ENCODE assay signal across 23 cellular contexts in the genomic region with DNA sequence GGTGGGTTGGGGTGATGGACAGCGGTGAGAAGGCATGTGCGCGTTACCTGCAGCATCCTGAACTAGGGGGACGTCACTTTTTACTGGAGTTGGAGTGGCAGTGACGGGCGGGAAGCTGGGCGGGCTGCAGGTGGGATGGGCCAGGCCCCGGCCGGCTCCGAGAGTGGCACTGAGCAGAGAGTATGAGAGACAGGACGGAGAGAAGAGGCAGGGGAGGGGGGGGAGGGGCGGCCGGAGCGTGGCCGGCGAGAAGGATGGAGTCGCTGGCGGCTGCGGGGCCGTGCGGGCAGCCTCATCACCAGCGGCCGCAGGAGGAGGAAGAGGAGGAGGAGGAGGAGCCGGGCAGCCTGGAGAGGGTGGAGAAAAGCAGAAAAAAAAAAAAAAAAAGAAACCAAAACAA.
A peak's percentile ranks its signal among the peaks of the same experiment; 100 is the strongest.
DNase-seq lines count a peak whose midpoint lies in the region; ATAC-seq and TF ChIP-seq lines count a peak whose summit lies in the region.
"Had no signal": no experiment of that assay in that cellular context is flagged by ENCODE, and none has a peak within 500 bp of the region (broad histone marks: within the 10 kb centered on the region; RNA-seq: fewer than 3 reads in every experiment).

No MANE protein-coding gene starts in this region.

- DNase-seq in RWPE1 (ENCODE audit: low spot score) (no peak), mesenchymal stem cell (no peak), DMS53 treated with DMSO at 0.1 percent for 48 hours (lab: John Stamatoyannopoulos, UW; ENCODE audit: unreplicated experiment) (no peak), kidney glomerular epithelial cell (lab: John Stamatoyannopoulos, UW) (no peak), right atrium auricular region (ENCODE audit: low spot score) (no peak)
- DNase-seq in stimulated activated effector memory CD8-positive, alpha-beta T cell treated with anti-CD3 and anti-CD28 coated beads, Interleukin-12 subunit alpha, Interleukin-12 subunit beta, amount 100 ng/mL, for 72 hours (ENCODE audit: low spot score in 2 of 2): no peak
- DNase-seq in stimulated activated CD4-positive, alpha-beta T cell treated with anti-CD3 and anti-CD28 coated beads, Interleukin-12 subunit alpha, Interleukin-12 subunit beta, amount 100 ng/mL, for 4 hours: no peak
- DNase-seq: AML-193; C1 segment of cervical spinal cord; DMS53; EL; GF-D8; Kasumi-1; MG63; NCI-H1092; NCI-H1436 treated with DMSO at 0.1 percent for 48 hours; NCI-H1930; NCI-H345; NCI-H524; NCI-H774; NK-92 treated with Interleukin-12 subunit alpha and Interleukin-12 subunit beta, amount 100 ng/mL, for 24 hours had no signal

- H3K9me3 ChIP-seq in mesenchymal stem cell (ENCODE audit: control insufficient read depth, low read length): no peaks in the 10 kb centered on the region
- no peaks in the 10 kb centered on the region for H3K9me3 ChIP-seq in right atrium auricular region
- H3K9me3 ChIP-seq: MG63 had no signal

- no peak overlapping the region for H2AK5ac ChIP-seq in mesenchymal stem cell (ENCODE audit: low read length, severe bottlenecking)

- TF ChIP-seq CTCF in 22Rv1 (IDR thresholded peaks at IDR 0.05) (no peak), RWPE1 (conservative IDR thresholded peaks at IDR 0.05; ENCODE audit: low read depth) (no peak), right atrium auricular region (IDR thresholded peaks at IDR 0.05) (no peak)

- no peak overlapping the region for H3K4ac ChIP-seq in mesenchymal stem cell (ENCODE audit: low read depth in 1 of 2, low read length in 2 of 2)

- POLR2A ChIA-PET in RWPE1 (lab: Yijun Ruan, JAX; ENCODE audit: low non-redundant PET): no interaction called here

- H3K18ac ChIP-seq in mesenchymal stem cell (ENCODE audit: low read depth in 1 of 2, low read length in 2 of 2): no peak overlapping the region

- no peak overlapping the region for H2AFZ ChIP-seq in mesenchymal stem cell (ENCODE audit: low read depth, low read length)

- H3K27ac Mint-ChIP-seq in stimulated activated effector memory CD8-positive, alpha-beta T cell treated with anti-CD3 and anti-CD28 coated beads, Interleukin-12 subunit alpha, Interleukin-12 subunit beta, amount 100 ng/mL, for 72 hours: peak overlapping the region; percentile 43

- peaks cover 26% of the 10 kb centered on the region for H3K4me1 ChIP-seq in mesenchymal stem cell (ENCODE audit: control insufficient read depth, insufficient read depth, low read depth, low read length)
- H3K4me1 ChIP-seq in right atrium auricular region: peaks cover 0 to 41% of the 10 kb centered on the region in 2 donors

- H3K4me3 ChIP-seq in mesenchymal stem cell (ENCODE audit: insufficient read depth in 1 of 2, low read depth in 1 of 2, low read length in 2 of 2): no peak overlapping the region
- H3K4me3 ChIP-seq in right atrium auricular region: no peak overlapping the region
- H3K4me3 ChIP-seq: MG63 had no signal

- no peak overlapping the region for H3K4me3 Mint-ChIP-seq in stimulated activated effector memory CD8-positive, alpha-beta T cell treated with anti-CD3 and anti-CD28 coated beads, Interleukin-12 subunit alpha, Interleukin-12 subunit beta, amount 100 ng/mL, for 72 hours

- H3K9ac ChIP-seq in mesenchymal stem cell (ENCODE audit: low read length): no peak overlapping the region

- no peaks in the 10 kb centered on the region for H3K36me3 ChIP-seq in mesenchymal stem cell (ENCODE audit: control insufficient read depth in 1 of 2, insufficient read depth in 2 of 2, low read depth in 1 of 2, low read length in 2 of 2)
- H3K36me3 ChIP-seq in right atrium auricular region: peaks cover 45% of the 10 kb centered on the region
- H3K36me3 ChIP-seq: MG63 had no signal

- H3K4me2 ChIP-seq in mesenchymal stem cell (ENCODE audit: low read length, poor library complexity, severe bottlenecking): no peak overlapping the region

- H4K91ac ChIP-seq in mesenchymal stem cell (ENCODE audit: low read length): peak overlapping the region; percentile 18

- no peaks in the 10 kb centered on the region for H3K36me3 Mint-ChIP-seq in stimulated activated effector memory CD8-positive, alpha-beta T cell treated with anti-CD3 and anti-CD28 coated beads, Interleukin-12 subunit alpha, Interleukin-12 subunit beta, amount 100 ng/mL, for 72 hours

- ATAC-seq in stimulated activated effector memory CD8-positive, alpha-beta T cell treated with anti-CD3 and anti-CD28 coated beads, Interleukin-12 subunit alpha, Interleukin-12 subunit beta, amount 100 ng/mL, for 72 hours: no peak
- ATAC-seq: Panc1 had no signal

- no peaks in the 10 kb centered on the region for H3K9me3 Mint-ChIP-seq in stimulated activated effector memory CD8-positive, alpha-beta T cell treated with anti-CD3 and anti-CD28 coated beads, Interleukin-12 subunit alpha, Interleukin-12 subunit beta, amount 100 ng/mL, for 72 hours

- H2BK5ac ChIP-seq in mesenchymal stem cell (ENCODE audit: low read depth, low read length, poor library complexity, severe bottlenecking): no peak overlapping the region

- no peak overlapping the region for H3K23ac ChIP-seq in mesenchymal stem cell (ENCODE audit: low read length in 2 of 2)

- 92% methylated on average over 13 of the region's 24 CpGs for WGBS in mesenchymal stem cell

- H4K8ac ChIP-seq in mesenchymal stem cell (ENCODE audit: low read length): no peak overlapping the region

- no peak overlapping the region for H2BK120ac ChIP-seq in mesenchymal stem cell (ENCODE audit: low read depth, low read length)

- H2BK12ac ChIP-seq in mesenchymal stem cell (ENCODE audit: low read length in 2 of 2): no peak overlapping the region

- no peaks in the 10 kb centered on the region for H3K4me1 Mint-ChIP-seq in stimulated activated effector memory CD8-positive, alpha-beta T cell treated with anti-CD3 and anti-CD28 coated beads, Interleukin-12 subunit alpha, Interleukin-12 subunit beta, amount 100 ng/mL, for 72 hours

- no peak overlapping the region for H3K14ac ChIP-seq in mesenchymal stem cell (ENCODE audit: low read length in 2 of 2)

- H3K27me3 ChIP-seq in mesenchymal stem cell (ENCODE audit: control insufficient read depth in 1 of 2, insufficient read depth in 1 of 2, low read length in 2 of 2): peaks cover 0 to 33% of the 10 kb centered on the region in 2 experiments
- no peaks in the 10 kb centered on the region for H3K27me3 ChIP-seq in right atrium auricular region
- H3K27me3 ChIP-seq: MG63 had no signal

- CTCF ChIA-PET in RWPE1 (lab: Yijun Ruan, JAX): no interaction called here

- H3K27ac ChIP-seq in 22Rv1 (peak overlapping the region; percentile 84), RWPE1 (peak overlapping the region; percentile 62), mesenchymal stem cell (ENCODE audit: low read length, poor library complexity, severe bottlenecking) (no peak overlapping the region), right atrium auricular region (no peak overlapping the region)

- no peaks in the 10 kb centered on the region for H3K79me1 ChIP-seq in mesenchymal stem cell (replicated peaks; ENCODE audit: low read length, poor library complexity, severe bottlenecking)

- peak overlapping the region; percentile 12 for H2BK15ac ChIP-seq in mesenchymal stem cell (ENCODE audit: low read depth, poor library complexity, severe bottlenecking)

Comparison
In these comparisons a context has a peak if more than half of its experiments do, and no peak if none do; other contexts are left out.
1. H3K27ac ChIP-seq: peak in 22Rv1 (single experiment) and RWPE1 (single experiment); none in mesenchymal stem cell (single experiment) and right atrium auricular region (0 of 2).